In genomic region chr14:104650057-104650980, GRCh38 we compare ENCODE assay signal across 1 cellular context.
A peak's percentile ranks its signal among the peaks of the same experiment; 100 is the strongest.
TF ChIP-seq lines count a peak whose summit lies in the region.

No MANE protein-coding gene starts in this region.

TF ChIP-seq in HepG2, 621 proteins besides CTCF, POLR2A, EP300 and RAD21 (continued from another document and continues in another):
- TF ChIP-seq AHDC1 (CRISPR knock-in tag; IDR thresholded peaks at IDR 0.05; ENCODE audit: borderline replicate concordance) (no peak), CERS6 (CRISPR knock-in tag; IDR thresholded peaks at IDR 0.05) (no peak), HOXA3 (CRISPR knock-in tag; IDR thresholded peaks at IDR 0.05) (no peak), TCF7L2 (IDR thresholded peaks at IDR 0.05; ENCODE audit: low read depth, low read length) (no peak), ZNF564 (CRISPR knock-in tag; IDR thresholded peaks at IDR 0.05) (no peak), LBX2 (CRISPR knock-in tag; IDR thresholded peaks at IDR 0.05; ENCODE audit: borderline replicate concordance) (no peak), ZNF326 (CRISPR knock-in tag; IDR thresholded peaks at IDR 0.05; ENCODE audit: borderline replicate concordance) (no peak), MLX (CRISPR knock-in tag; IDR thresholded peaks at IDR 0.05) (no peak), SUZ12 (IDR thresholded peaks at IDR 0.05; ENCODE audit: low read depth, low read length) (no peak), DRAP1 (CRISPR knock-in tag; IDR thresholded peaks at IDR 0.05) (no peak), DMTF1 (CRISPR knock-in tag; IDR thresholded peaks at IDR 0.05) (no peak), SKI (IDR thresholded peaks at IDR 0.05; ENCODE audit: partially characterized antibody) (no peak), ZNF251 (CRISPR knock-in tag; IDR thresholded peaks at IDR 0.05) (no peak), ZNF766 (CRISPR knock-in tag; IDR thresholded peaks at IDR 0.05; ENCODE audit: borderline replicate concordance) (no peak), ZNF292 (CRISPR knock-in tag; IDR thresholded peaks at IDR 0.05; ENCODE audit: borderline replicate concordance, low read depth) (no peak), ZNF207 (IDR thresholded peaks at IDR 0.05; ENCODE audit: borderline replicate concordance) (no peak), ZNF20 (CRISPR knock-in tag; IDR thresholded peaks at IDR 0.05) (no peak), AKNA (CRISPR knock-in tag; IDR thresholded peaks at IDR 0.05; ENCODE audit: borderline replicate concordance) (no peak), REL (CRISPR knock-in tag; conservative IDR thresholded peaks at IDR 0.05) (0 out of 2 replicates have a peak, but pooled peaks have one; percentile 37), TEAD3 (CRISPR knock-in tag; optimal IDR thresholded peaks at IDR 0.05; ENCODE audit: borderline replicate concordance) (peak; percentile 27), ZNF546 (CRISPR knock-in tag; conservative IDR thresholded peaks at IDR 0.05) (no peak), THRA (CRISPR knock-in tag; IDR thresholded peaks at IDR 0.05; ENCODE audit: borderline replicate concordance) (no peak), JUN (CRISPR knock-in tag; IDR thresholded peaks at IDR 0.05) (no peak), ZNF670 (CRISPR knock-in tag; IDR thresholded peaks at IDR 0.05; ENCODE audit: borderline replicate concordance) (no peak), BRD4 (CRISPR knock-in tag; IDR thresholded peaks at IDR 0.05) (no peak), ZSCAN29 (CRISPR knock-in tag; conservative IDR thresholded peaks at IDR 0.05) (no peak), KDM3A (CRISPR knock-in tag; IDR thresholded peaks at IDR 0.05; ENCODE audit: low read depth) (peak; percentile 79; the same call in 1 of the 2 replicates), ZBTB10 (CRISPR knock-in tag; IDR thresholded peaks at IDR 0.05; ENCODE audit: borderline replicate concordance) (no peak), PHF8 (CRISPR knock-in tag; IDR thresholded peaks at IDR 0.05) (peak; percentile 42), ZBTB2 (CRISPR knock-in tag; IDR thresholded peaks at IDR 0.05; ENCODE audit: low read depth) (no peak), CC2D1A (CRISPR knock-in tag; IDR thresholded peaks at IDR 0.05) (no peak), HDAC6 (IDR thresholded peaks at IDR 0.05; ENCODE audit: low read depth, low read length) (no peak), ZNF331 (CRISPR knock-in tag; IDR thresholded peaks at IDR 0.05) (0 out of 2 replicates have a peak, but pooled peaks have one; percentile 33), EED (CRISPR knock-in tag; IDR thresholded peaks at IDR 0.05) (no peak), STAG1 (CRISPR knock-in tag; IDR thresholded peaks at IDR 0.05) (peak; percentile 79), FOXO4 (CRISPR knock-in tag; conservative IDR thresholded peaks at IDR 0.05) (no peak)
